Comparison of ENCODE assay signal across 10 cellular contexts in genomic region chr1:64967381-64967780, GRCh38. TPM values are rescaled to one million over a fixed set of nuclear protein-coding genes. Genes with fewer than 3 reads are reported as not detected.
DNase-seq lines count a peak whose midpoint lies in the region; ATAC-seq and TF ChIP-seq lines count a peak whose summit lies in the region.
"Had no signal": no experiment of that assay in that cellular context is flagged by ENCODE, and none has a peak within 500 bp of the region (broad histone marks: within the 10 kb centered on the region; RNA-seq: fewer than 3 reads in every experiment).

No MANE protein-coding gene starts in this region.

- no peak overlapping the region for H3K4me3 ChIP-seq in liver (ENCODE audit: low read depth in 1 of 3, low read length in 3 of 3)

- peak overlapping the region; percentile 91 for H3K27ac Mint-ChIP-seq in activated naive CD4-positive, alpha-beta T cell treated with anti-CD3 and anti-CD28 coated beads, Interleukin-2, amount 50 U/mL, for 24 hours
- H3K27ac Mint-ChIP-seq in activated naive CD8-positive, alpha-beta T cell treated with anti-CD3 and anti-CD28 coated beads, Interleukin-2, amount 50 U/mL, for 24 hours = no peak overlapping the region

- no peaks in the 10 kb centered on the region for H3K36me3 ChIP-seq in liver (ENCODE audit: control insufficient read depth in 4 of 4, insufficient read depth in 3 of 4, low read depth in 1 of 4, low read length in 3 of 4)

- DNase-seq in activated naive CD4-positive, alpha-beta T cell (lab: John Stamatoyannopoulos, UW) = no peak
- DNase-seq in activated naive CD8-positive, alpha-beta T cell treated with anti-CD3 and anti-CD28 coated beads, Interleukin-2, amount 50 U/mL, for 24 hours = no peak
- no peak for DNase-seq in GDM1 (lab: John Stamatoyannopoulos, UW)
- no peak for DNase-seq in SIG-M5 (lab: John Stamatoyannopoulos, UW)
- no peak for DNase-seq in NCI-H187 (lab: John Stamatoyannopoulos, UW)
- no peak for DNase-seq in posterior vena cava (ENCODE audit: low spot score)
- DNase-seq: foreskin melanocyte, right cardiac atrium had no signal

- H3K4me1 ChIP-seq in liver (ENCODE audit: control insufficient read depth in 4 of 4, insufficient read depth in 4 of 4, low read length in 3 of 4) = peaks cover 5 to 17% (median 12%) of the 10 kb centered on the region in 4 donors

- no peak for ATAC-seq in activated naive CD8-positive, alpha-beta T cell treated with anti-CD3 and anti-CD28 coated beads, Interleukin-2, amount 50 U/mL, for 24 hours

- no peaks in the 10 kb centered on the region for H3K9me3 Mint-ChIP-seq in activated naive CD4-positive, alpha-beta T cell treated with anti-CD3 and anti-CD28 coated beads, Interleukin-2, amount 50 U/mL, for 24 hours
- no peaks in the 10 kb centered on the region for H3K9me3 Mint-ChIP-seq in activated naive CD8-positive, alpha-beta T cell treated with anti-CD3 and anti-CD28 coated beads, Interleukin-2, amount 50 U/mL, for 24 hours

- intact Hi-C loops in posterior vena cava (cut with DNase I) = no loop called here

- H3K36me3 Mint-ChIP-seq in activated naive CD4-positive, alpha-beta T cell treated with anti-CD3 and anti-CD28 coated beads, Interleukin-2, amount 50 U/mL, for 24 hours = no peaks in the 10 kb centered on the region
- H3K36me3 Mint-ChIP-seq in activated naive CD8-positive, alpha-beta T cell treated with anti-CD3 and anti-CD28 coated beads, Interleukin-2, amount 50 U/mL, for 24 hours (ENCODE audit: low read depth) = no peaks in the 10 kb centered on the region

- peaks cover 43% of the 10 kb centered on the region for H3K4me1 Mint-ChIP-seq in activated naive CD4-positive, alpha-beta T cell treated with anti-CD3 and anti-CD28 coated beads, Interleukin-2, amount 50 U/mL, for 24 hours
- H3K4me1 Mint-ChIP-seq in activated naive CD8-positive, alpha-beta T cell treated with anti-CD3 and anti-CD28 coated beads, Interleukin-2, amount 50 U/mL, for 24 hours = peaks cover 16% of the 10 kb centered on the region

- H3K27me3 Mint-ChIP-seq in activated naive CD4-positive, alpha-beta T cell treated with anti-CD3 and anti-CD28 coated beads, Interleukin-2, amount 50 U/mL, for 24 hours = no peaks in the 10 kb centered on the region
- peaks cover 4% of the 10 kb centered on the region for H3K27me3 Mint-ChIP-seq in activated naive CD8-positive, alpha-beta T cell treated with anti-CD3 and anti-CD28 coated beads, Interleukin-2, amount 50 U/mL, for 24 hours

- TF ChIP-seq RAD21 in liver (IDR thresholded peaks at IDR 0.05) = peak; percentile 8 to 38

- H3K27me3 ChIP-seq in liver (ENCODE audit: control insufficient read depth in 4 of 4, insufficient read depth in 4 of 4, low read length in 3 of 4) = no peaks in the 10 kb centered on the region

- no peak for TF ChIP-seq CTCF in liver (IDR thresholded peaks at IDR 0.05; ENCODE audit: low read depth, low read length, missing input control)

- 63% methylated on average over 6 of the region's 6 CpGs for WGBS in liver

- H3K9ac ChIP-seq in liver (ENCODE audit: low read depth in 1 of 2, low read length in 2 of 2) = no peak overlapping the region

- H3K4me3 Mint-ChIP-seq in activated naive CD4-positive, alpha-beta T cell treated with anti-CD3 and anti-CD28 coated beads, Interleukin-2, amount 50 U/mL, for 24 hours = peak overlapping the region; percentile 97
- peak overlapping the region; percentile 84 for H3K4me3 Mint-ChIP-seq in activated naive CD8-positive, alpha-beta T cell treated with anti-CD3 and anti-CD28 coated beads, Interleukin-2, amount 50 U/mL, for 24 hours

- no peaks in the 10 kb centered on the region for H3K9me3 ChIP-seq in liver (ENCODE audit: control insufficient read depth in 4 of 4, low read length in 3 of 4)

- peak overlapping the region in 1 of 2 donors; percentile 91 for H3K27ac ChIP-seq in liver (ENCODE audit: low read depth in 1 of 2, low read length in 2 of 2)

TF ChIP-seq in liver, 16 proteins besides CTCF, POLR2A, EP300 and RAD21:
- TF ChIP-seq HNF4G (IDR thresholded peaks at IDR 0.05) (no peak), NR2F2 (IDR thresholded peaks at IDR 0.05) (no peak), REST (IDR thresholded peaks at IDR 0.05) (peak; percentile 90)

RNA-seq across cellular contexts. Expression of gene JAK1, which starts 1.0 kb away (rescaled TPM):
- 10 to 100 TPM; 43.3 to 68.6 TPM for total RNA-seq in liver
- polyA plus RNA-seq in liver = 10 to 100 TPM; 24.1 to 25.6 TPM
- 100 to 1,000 TPM; 109 to 127 TPM for total RNA-seq in posterior vena cava
